31 cellular contexts compared by ENCODE assay signal in genomic region chr9:97140566-97140965, GRCh38.
DNase-seq lines count a peak whose midpoint lies in the region; ATAC-seq and TF ChIP-seq lines count a peak whose summit lies in the region.
"Had no signal": no experiment of that assay in that cellular context is flagged by ENCODE, and none has a peak within 500 bp of the region (broad histone marks: within the 10 kb centered on the region; RNA-seq: fewer than 3 reads in every experiment).

No MANE protein-coding gene starts in this region.

- peaks cover 53% of the 10 kb centered on the region for H3K4me1 Mint-ChIP-seq in WTC11
- H3K4me1 Mint-ChIP-seq: CD4-positive, alpha-beta memory T cell; CD4-positive, CD25-positive, alpha-beta regulatory T cell; CD8-positive, alpha-beta memory T cell had no signal

- H3K27ac ChIP-seq in HEK293 (ENCODE audit: extremely low read depth, low read depth, low read length): no peak overlapping the region
- H3K27ac ChIP-seq: 22Rv1; A549; BLaER1; BLaER1 treated with 17β-estradiol and CSF1 and Interleukin-3, amounts not matched to agents 10 nM and 100 nM; C4-2B had no signal

- H3K4me3 ChIP-seq in HEK293 (ENCODE audit: low read depth, low read length): no peak overlapping the region
- H3K4me3 ChIP-seq: A549; BLaER1; BLaER1 treated with 17β-estradiol and CSF1 and Interleukin-3, amounts not matched to agents 10 nM and 100 nM had no signal

- no peak for DNase-seq in WTC11 (ENCODE audit: low spot score)
- no peak for DNase-seq in NCI-H446 (lab: John Stamatoyannopoulos, UW)
- no peak for DNase-seq in NCI-H345 treated with DMSO at 0.1 percent for 48 hours (lab: John Stamatoyannopoulos, UW; ENCODE audit: unreplicated experiment)
- DNase-seq: 8988T; ACHN; AML-193; BE2C; C1 segment of cervical spinal cord; Caco-2; Calu3; CD4-positive, alpha-beta memory T cell; CD4-positive, alpha-beta T cell; CD4-positive, CD25-positive, alpha-beta regulatory T cell; CD8-positive, alpha-beta memory T cell; CD8-positive, alpha-beta T cell; COR-L47; DMS 273 treated with DMSO at 0.1 percent for 48 hours; DMS153; DMS53; DMS79; DMS79 treated with DMSO at 0.1 percent for 48 hours; DND-41; EL had no signal

- TF ChIP-seq CTCF in HEK293 (tag by site-specific recombination; IDR thresholded peaks at IDR 0.05) (no peak), WTC11 (IDR thresholded peaks at IDR 0.05) (no peak)

- no peaks in the 10 kb centered on the region for H3K9me3 ChIP-seq in HEK293 (ENCODE audit: control insufficient read depth, insufficient read depth, low read depth, low read length)
- H3K9me3 ChIP-seq: A549; BE2C; BLaER1; BLaER1 treated with 17β-estradiol and CSF1 and Interleukin-3, amounts not matched to agents 10 nM and 100 nM; Caco-2 had no signal

- H3K4me1 ChIP-seq in HEK293 (ENCODE audit: control insufficient read depth, insufficient read depth, low read length): no peaks in the 10 kb centered on the region
- H3K4me1 ChIP-seq: A549, BE2C, BLaER1, Caco-2 had no signal

- no peaks in the 10 kb centered on the region for H3K9me3 Mint-ChIP-seq in WTC11
- H3K9me3 Mint-ChIP-seq: CD4-positive, alpha-beta T cell; CD8-positive, alpha-beta memory T cell; CD8-positive, alpha-beta T cell had no signal

- CTCF ChIA-PET in HEK293 (lab: Yijun Ruan, JAX) (no interaction called here), WTC11 (lab: Charles Lee) (no interaction called here)

- H3K27ac Mint-ChIP-seq in WTC11: peak overlapping the region; percentile 81
- H3K27ac Mint-ChIP-seq: B cell; CD14-positive monocyte; CD4-positive, alpha-beta memory T cell; CD4-positive, alpha-beta T cell; CD4-positive, CD25-positive, alpha-beta regulatory T cell; CD8-positive, alpha-beta memory T cell; CD8-positive, alpha-beta T cell had no signal

- no peak for ATAC-seq in WTC11
- ATAC-seq: A549; CD8-positive, alpha-beta T cell had no signal

- no peaks in the 10 kb centered on the region for H3K36me3 ChIP-seq in HEK293 (ENCODE audit: control insufficient read depth in 2 of 2, insufficient read depth in 1 of 2, low read length in 2 of 2)
- H3K36me3 ChIP-seq: BE2C; BLaER1; BLaER1 treated with 17β-estradiol and CSF1 and Interleukin-3, amounts not matched to agents 10 nM and 100 nM had no signal

- H3K36me3 Mint-ChIP-seq in WTC11: peaks cover 80% of the 10 kb centered on the region
- H3K36me3 Mint-ChIP-seq: CD14-positive monocyte; CD4-positive, alpha-beta memory T cell; CD8-positive, alpha-beta memory T cell; CD8-positive, alpha-beta T cell had no signal

- H3K4me3 Mint-ChIP-seq in WTC11: no peak overlapping the region
- H3K4me3 Mint-ChIP-seq: B cell; CD14-positive monocyte; CD4-positive, alpha-beta memory T cell; CD4-positive, alpha-beta T cell; CD4-positive, CD25-positive, alpha-beta regulatory T cell; CD8-positive, alpha-beta memory T cell; CD8-positive, alpha-beta T cell had no signal

- POLR2A ChIA-PET in HEK293 (lab: Yijun Ruan, JAX): no interaction called here
- POLR2A ChIA-PET in WTC11 (lab: Charles Lee): no interaction called here

- H3K27me3 Mint-ChIP-seq in WTC11 (ENCODE audit: low read depth): no peaks in the 10 kb centered on the region
- H3K27me3 Mint-ChIP-seq: CD4-positive, alpha-beta T cell had no signal

TF ChIP-seq in HEK293, 187 proteins besides CTCF, POLR2A, EP300 and RAD21:
- TF ChIP-seq ZFHX2 (tag by site-specific recombination; conservative IDR thresholded peaks at IDR 0.05) (peak; percentile 63), ZNF600 (tag by site-specific recombination; IDR thresholded peaks at IDR 0.05) (no peak), GLIS2 (tag by site-specific recombination; IDR thresholded peaks at IDR 0.05) (no peak), EGR2 (tag by site-specific recombination; IDR thresholded peaks at IDR 0.05; ENCODE audit: low read depth) (peak; percentile 91), ZNF114 (tag by site-specific recombination; IDR thresholded peaks at IDR 0.05) (no peak)
TF ChIP-seq in HEK293: peak in this region for 2.

TF ChIP-seq in WTC11, 78 proteins besides CTCF, POLR2A, EP300 and RAD21 (continues in another document):
- TF ChIP-seq ATF1 (CRISPR knock-in tag; IDR thresholded peaks at IDR 0.05) (no peak), PREB (CRISPR knock-in tag; IDR thresholded peaks at IDR 0.05; ENCODE audit: borderline replicate concordance) (no peak), FOXK1 (CRISPR knock-in tag; IDR thresholded peaks at IDR 0.05) (no peak), ATF2 (CRISPR knock-in tag; IDR thresholded peaks at IDR 0.05; ENCODE audit: borderline replicate concordance, low read depth) (no peak), ATF6 (CRISPR knock-in tag; IDR thresholded peaks at IDR 0.05) (no peak), TEAD4 (CRISPR knock-in tag; IDR thresholded peaks at IDR 0.05) (no peak), ZNF416 (CRISPR knock-in tag; IDR thresholded peaks at IDR 0.05) (no peak), STAT6 (CRISPR knock-in tag; conservative IDR thresholded peaks at IDR 0.05; ENCODE audit: low read depth) (no peak), CREM (CRISPR knock-in tag; IDR thresholded peaks at IDR 0.05) (no peak), CDX4 (CRISPR knock-in tag; IDR thresholded peaks at IDR 0.05; ENCODE audit: borderline replicate concordance) (no peak), RELA (CRISPR knock-in tag; IDR thresholded peaks at IDR 0.05; ENCODE audit: borderline replicate concordance) (no peak), E2F4 (CRISPR knock-in tag; IDR thresholded peaks at IDR 0.05; ENCODE audit: borderline replicate concordance, low read depth) (no peak)
